28 cellular contexts compared by ENCODE assay signal in the genomic region with DNA sequence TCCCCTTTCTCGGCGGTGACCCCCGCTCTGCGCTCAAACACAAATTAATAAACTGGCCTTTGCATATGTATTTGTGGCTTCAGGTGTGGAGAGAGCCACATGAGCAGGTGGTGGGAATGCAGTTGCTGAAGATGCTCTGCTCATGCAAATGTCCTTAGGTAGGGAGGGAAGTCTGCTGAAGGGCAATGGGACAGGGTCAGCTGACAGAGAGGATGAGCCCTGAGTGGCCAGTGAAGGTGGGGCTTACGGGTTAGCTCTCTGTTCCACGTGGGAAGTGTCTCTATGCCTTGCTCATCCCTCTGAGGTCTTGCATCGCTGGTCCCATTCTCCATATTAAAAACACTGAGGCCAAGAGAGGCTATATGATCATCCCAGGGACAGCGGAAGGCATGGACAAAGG.
"Had no signal": no experiment of that assay in that cellular context is flagged by ENCODE, and none has a peak within 500 bp of the region (broad histone marks: within the 10 kb centered on the region; RNA-seq: fewer than 3 reads in every experiment).

No MANE protein-coding gene starts in this region.

- H3K9ac ChIP-seq: parathyroid adenoma had no signal

- DNase-seq: hippocampal formation; immature natural killer cell; kidney; left colon; left lung; lower lobe of right lung; mammary epithelial cell; mesenchymal stem cell; naive thymus-derived CD8-positive, alpha-beta T cell; occipital lobe; psoas muscle; right lobe of liver; stimulated activated CD4-positive, alpha-beta T cell treated with anti-CD3 and anti-CD28 coated beads, Interleukin-12 subunit alpha, Interleukin-12 subunit beta, amount 100 ng/mL, for 4 hours; stimulated activated CD4-positive, alpha-beta T cell treated with anti-CD3 and anti-CD28 coated beads, Interleukin-15, amount 100 ng/mL, for 24 hours; stimulated activated CD4-positive, alpha-beta T cell treated with anti-CD3 and anti-CD28 coated beads, Interleukin-2, amount 100 ng/mL, for 24 hours; stimulated activated CD4-positive, alpha-beta T cell treated with anti-CD3 and anti-CD28 coated beads, Interleukin-4, amount 100 ng/mL, for 1 hour; stimulated activated naive B cell treated with anti-CD40 and anti-IgM and Interleukin-4, amounts not matched to agents 10 μg/mL and 1 μg/mL and 100 μg/mL, for 72 hours; stimulated activated naive CD8-positive, alpha-beta T cell treated with anti-CD3 and anti-CD28 coated beads, Interleukin-15, Interleukin-2, amounts not matched to agents 100 U/mL and 50 U/mL, for 24 hours; stomach; testis; thyroid gland; transverse colon had no signal

- H3K36me3 Mint-ChIP-seq: immature natural killer cell; naive thymus-derived CD8-positive, alpha-beta T cell; stimulated activated naive B cell treated with anti-CD40 and anti-IgM and Interleukin-4, amounts not matched to agents 10 μg/mL and 1 μg/mL and 100 μg/mL, for 72 hours had no signal

- H3K27ac ChIP-seq: left lung, lower lobe of right lung, parathyroid adenoma, psoas muscle, right lobe of liver, skin epidermis, stomach, testis, thyroid gland, transverse colon, upper lobe of left lung, vagina had no signal

- H2AFZ ChIP-seq: parathyroid adenoma had no signal

- H3K36me3 ChIP-seq: left lung, lower lobe of right lung, right lobe of liver, stomach, thyroid gland, transverse colon, upper lobe of left lung, vagina had no signal

- H3K4me1 ChIP-seq: parathyroid adenoma, psoas muscle, stomach, testis, thyroid gland, vagina had no signal

- H3K79me2 ChIP-seq: parathyroid adenoma had no signal

- H3K4me3 Mint-ChIP-seq: immature natural killer cell; naive thymus-derived CD8-positive, alpha-beta T cell; nephron; neural crest cell; stimulated activated naive B cell treated with anti-CD40 and anti-IgM and Interleukin-4, amounts not matched to agents 10 μg/mL and 1 μg/mL and 100 μg/mL, for 72 hours had no signal

- H3K4me1 Mint-ChIP-seq: immature natural killer cell, nephron had no signal

- H3K27ac Mint-ChIP-seq: immature natural killer cell; naive thymus-derived CD8-positive, alpha-beta T cell; nephron; stimulated activated naive B cell treated with anti-CD40 and anti-IgM and Interleukin-4, amounts not matched to agents 10 μg/mL and 1 μg/mL and 100 μg/mL, for 72 hours had no signal

- H3K4me3 ChIP-seq: left lung, lower lobe of right lung, psoas muscle, right lobe of liver, skin epidermis, stomach, testis, thyroid gland, transverse colon, upper lobe of left lung, vagina had no signal

- H3K9me3 ChIP-seq: left lung, lower lobe of right lung, psoas muscle, right lobe of liver, stomach, testis, thyroid gland, transverse colon, upper lobe of left lung, vagina had no signal

- H3K27me3 ChIP-seq: right lobe of liver, testis, thyroid gland, upper lobe of left lung, vagina had no signal

- H3K9me3 Mint-ChIP-seq: immature natural killer cell; naive thymus-derived CD8-positive, alpha-beta T cell; nephron; neural crest cell; stimulated activated naive B cell treated with anti-CD40 and anti-IgM and Interleukin-4, amounts not matched to agents 10 μg/mL and 1 μg/mL and 100 μg/mL, for 72 hours had no signal

- ATAC-seq: left colon; naive thymus-derived CD8-positive, alpha-beta T cell; psoas muscle; right lobe of liver had no signal
